Comparison of ENCODE assay signal across 7 cellular contexts in the genomic region with DNA sequence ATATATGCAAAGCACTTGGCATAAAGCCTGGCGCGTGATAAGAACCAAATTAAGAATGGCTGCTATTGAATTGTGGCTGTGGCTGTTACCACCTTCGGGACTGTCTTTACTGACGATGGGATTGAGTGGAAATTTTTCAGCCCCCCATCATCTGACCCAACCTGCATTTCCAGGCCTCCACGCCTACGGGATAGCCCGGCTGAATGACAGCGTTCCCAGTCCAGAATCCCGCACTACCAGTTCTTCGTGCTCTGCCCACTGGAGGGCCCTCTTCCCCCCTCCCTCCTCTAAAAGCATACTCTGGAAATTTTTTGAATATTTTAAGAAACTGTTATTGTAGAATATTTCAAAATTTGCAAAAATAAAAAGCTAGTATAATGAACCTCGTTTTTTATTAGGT. TPM values are rescaled to one million over a fixed set of nuclear protein-coding genes. Genes with fewer than 3 reads are reported as not detected.
"Had no signal": no experiment of that assay in that cellular context is flagged by ENCODE, and none has a peak within 500 bp of the region (broad histone marks: within the 10 kb centered on the region; RNA-seq: fewer than 3 reads in every experiment).

No MANE protein-coding gene starts in this region.

- H3K27ac ChIP-seq: colonic mucosa, tibial artery had no signal

- H3K9me3 ChIP-seq: colonic mucosa, tibial artery had no signal

- H3K36me3 ChIP-seq: colonic mucosa, tibial artery had no signal

- H3K4me3 ChIP-seq: colonic mucosa, tibial artery had no signal

- DNase-seq: colonic mucosa; occipital lobe; retina; stimulated activated CD4-positive, alpha-beta T cell treated with anti-CD3 and anti-CD28 coated beads, Interleukin-4, amount 100 ng/mL, for 24 hours; stimulated activated naive CD4-positive, alpha-beta T cell treated with Interleukin-2 at 50 U/mL for 16 hours; tibial artery had no signal

- H3K27me3 ChIP-seq: colonic mucosa, tibial artery had no signal

- H3K4me1 ChIP-seq: colonic mucosa, tibial artery had no signal

RNA-seq across cellular contexts. Expression of gene KRTDAP, which starts 11.0 kb away (rescaled TPM):
- total RNA-seq: colonic mucosa, glomerular endothelial cell, occipital lobe had no signal

RNA-seq across cellular contexts. Expression of gene FFAR2, which starts 31.2 kb away (rescaled TPM):
- total RNA-seq: glomerular endothelial cell had no signal

RNA-seq across cellular contexts. Expression of gene DMKN, which starts 34.2 kb away (rescaled TPM):
- total RNA-seq: glomerular endothelial cell had no signal

RNA-seq across cellular contexts. Expression of gene SBSN, which starts 48.8 kb away (rescaled TPM):
- total RNA-seq: colonic mucosa, glomerular endothelial cell, occipital lobe had no signal

RNA-seq across cellular contexts. Expression of gene GAPDHS, which starts 54.0 kb away (rescaled TPM):
- total RNA-seq: colonic mucosa, glomerular endothelial cell, occipital lobe had no signal
